28 cellular contexts compared by ENCODE assay signal in the genomic region with DNA sequence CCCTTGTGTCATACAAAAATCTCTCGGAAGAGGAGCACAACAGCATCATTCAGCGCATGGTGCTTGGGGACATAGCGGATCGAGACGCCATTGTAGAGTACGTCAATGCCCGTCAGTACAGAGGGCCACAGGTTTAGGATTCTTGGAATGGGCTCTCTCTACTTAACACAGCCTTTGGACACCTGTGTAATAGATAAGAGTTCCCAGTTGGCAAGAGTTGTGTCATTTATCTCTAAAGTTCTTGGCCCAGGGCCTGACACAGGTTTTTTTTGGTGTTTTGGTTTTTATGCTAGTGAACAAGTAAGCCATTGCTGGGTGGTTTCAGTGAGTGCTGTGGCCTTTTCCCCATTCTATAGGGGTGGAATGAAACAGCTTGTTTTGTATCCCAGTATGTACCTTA. TPM values are rescaled to one million over a fixed set of nuclear protein-coding genes. Genes with fewer than 3 reads are reported as not detected.
DNase-seq lines count a peak whose midpoint lies in the region; ATAC-seq, FAIRE-seq and TF ChIP-seq lines count a peak whose summit lies in the region.
"Had no signal": no experiment of that assay in that cellular context is flagged by ENCODE, and none has a peak within 500 bp of the region (broad histone marks: within the 10 kb centered on the region; RNA-seq: fewer than 3 reads in every experiment).

No MANE protein-coding gene starts in this region.

- H3K27ac ChIP-seq in CD8-positive, alpha-beta T cell (ENCODE audit: low read depth, low read length) = no peak overlapping the region
- peak overlapping the region in 2 of 4 donors; percentile 47 to 53 for H3K27ac ChIP-seq in pancreas
- H3K27ac ChIP-seq: BLaER1, SJSA1 had no signal

- CTCF ChIA-PET in CD8-positive, alpha-beta T cell (lab: Charles Lee) = interaction anchor here (0.6 to 1.1 kb wide), 3 partner anchors 36 to 117 kb away, joined by 3 read pairs; no protein-coding TSS in a partner anchor
- CTCF ChIA-PET in activated CD4-positive, alpha-beta T cell treated with anti-CD3 and anti-CD28 coated beads, Interleukin-2, amount 10 ng/mL, durations not matched to agents 7 days and 5 days (lab: Charles Lee) = no interaction called here

- peaks cover 38% of the 10 kb centered on the region for H3K4me1 ChIP-seq in CD8-positive, alpha-beta T cell (ENCODE audit: insufficient read depth, low read length)
- H3K4me1 ChIP-seq in pancreas = peaks cover 14 to 37% (median 35%) of the 10 kb centered on the region in 3 donors
- H3K4me1 ChIP-seq: BLaER1, HAP-1, SJSA1 had no signal

- H3K27ac Mint-ChIP-seq in CD8-positive, alpha-beta T cell = peak overlapping the region; percentile 49
- H3K27ac Mint-ChIP-seq in immature natural killer cell = peak overlapping the region in 4 of 6 donors; percentile 42 to 69 (median 51)
- H3K27ac Mint-ChIP-seq in activated CD4-positive, alpha-beta T cell treated with anti-CD3 and anti-CD28 coated beads, Interleukin-2, amount 10 ng/mL, durations not matched to agents 7 days and 5 days = no peak overlapping the region
- H3K27ac Mint-ChIP-seq: CD4-positive, CD25-positive, alpha-beta regulatory T cell; HFFc6 had no signal

- 54 to 56% methylated on average over 7 of the region's 7 CpGs for WGBS in pancreas, 2 donors

- no peak for DNase-seq in Right ventricle myocardium superior
- no peak for DNase-seq in cardiac septum (ENCODE audit: low spot score)
- DNase-seq in CD8-positive, alpha-beta T cell = no peak
- no peak for DNase-seq in immature natural killer cell
- peak in 3 of 6 donors; percentile 39 to 59 (median 57) for DNase-seq in pancreas
- no peak for DNase-seq in activated CD4-positive, alpha-beta T cell treated with anti-CD3 and anti-CD28 coated beads, Interleukin-2, amount 10 ng/mL, durations not matched to agents 7 days and 5 days
- DNase-seq in NCI-H2029 (lab: John Stamatoyannopoulos, UW) = no peak
- DNase-seq: Calu3; CD4-positive, CD25-positive, alpha-beta regulatory T cell; DMS79 treated with DMSO at 0.1 percent for 48 hours; GF-D8; GOT3; HFFc6; KBM-7; MV-4-11; NCI-H1105; NCI-H1436 treated with DMSO at 0.1 percent for 48 hours; NCI-H187 treated with DMSO at 0.1 percent for 48 hours; NCI-H446; NCI-H524 treated with DMSO at 0.1 percent for 48 hours; NCI-H774; PC-3 had no signal

- no peak overlapping the region for H3K4me3 ChIP-seq in CD8-positive, alpha-beta T cell (ENCODE audit: low read depth, low read length)
- no peak overlapping the region for H3K4me3 ChIP-seq in pancreas
- H3K4me3 ChIP-seq: BLaER1, HAP-1, SJSA1 had no signal

- no peak overlapping the region for H3K4me3 Mint-ChIP-seq in CD8-positive, alpha-beta T cell
- H3K4me3 Mint-ChIP-seq in immature natural killer cell = no peak overlapping the region
- H3K4me3 Mint-ChIP-seq in activated CD4-positive, alpha-beta T cell treated with anti-CD3 and anti-CD28 coated beads, Interleukin-2, amount 10 ng/mL, durations not matched to agents 7 days and 5 days = no peak overlapping the region
- H3K4me3 Mint-ChIP-seq: CD4-positive, CD25-positive, alpha-beta regulatory T cell; HFFc6 had no signal

- peaks cover 57% of the 10 kb centered on the region for H3K36me3 ChIP-seq in CD8-positive, alpha-beta T cell (ENCODE audit: insufficient read depth, low read length)
- peaks cover 0 to 40% (median 4%) of the 10 kb centered on the region in 3 donors for H3K36me3 ChIP-seq in pancreas

- peaks cover 47% of the 10 kb centered on the region for H3K4me1 Mint-ChIP-seq in CD8-positive, alpha-beta T cell (ENCODE audit: low read depth)
- H3K4me1 Mint-ChIP-seq in immature natural killer cell = peaks cover 45 to 54% of the 10 kb centered on the region in 2 donors
- peaks cover 32% of the 10 kb centered on the region for H3K4me1 Mint-ChIP-seq in activated CD4-positive, alpha-beta T cell treated with anti-CD3 and anti-CD28 coated beads, Interleukin-2, amount 10 ng/mL, durations not matched to agents 7 days and 5 days

- ATAC-seq in Right ventricle myocardium superior (ENCODE audit: poor library complexity) (peak; percentile 41), pancreas (peak; percentile 46 to 80 (median 72))
- ATAC-seq in CD8-positive, alpha-beta T cell = no peak
- ATAC-seq: PC-3 had no signal

- H3K9me3 ChIP-seq in CD8-positive, alpha-beta T cell (ENCODE audit: low read length) = peaks cover 21% of the 10 kb centered on the region
- peaks cover 0 to 6% (median 2%) of the 10 kb centered on the region in 4 donors for H3K9me3 ChIP-seq in pancreas

- peaks cover 18% of the 10 kb centered on the region for H3K9me3 Mint-ChIP-seq in CD8-positive, alpha-beta T cell
- H3K9me3 Mint-ChIP-seq in immature natural killer cell = peaks cover 5 to 29% (median 25%) of the 10 kb centered on the region in 6 donors
- H3K9me3 Mint-ChIP-seq in activated CD4-positive, alpha-beta T cell treated with anti-CD3 and anti-CD28 coated beads, Interleukin-2, amount 10 ng/mL, durations not matched to agents 7 days and 5 days = peaks cover 24% of the 10 kb centered on the region

- H3K36me3 Mint-ChIP-seq in CD8-positive, alpha-beta T cell = peaks cover 89% of the 10 kb centered on the region
- peaks cover 65 to 84% (median 69%) of the 10 kb centered on the region in 3 donors for H3K36me3 Mint-ChIP-seq in immature natural killer cell
- H3K36me3 Mint-ChIP-seq in activated CD4-positive, alpha-beta T cell treated with anti-CD3 and anti-CD28 coated beads, Interleukin-2, amount 10 ng/mL, durations not matched to agents 7 days and 5 days (ENCODE audit: low read depth) = peaks cover 94% of the 10 kb centered on the region

- no peaks in the 10 kb centered on the region for H3K27me3 ChIP-seq in CD8-positive, alpha-beta T cell (ENCODE audit: insufficient read depth, low read length)
- no peaks in the 10 kb centered on the region for H3K27me3 ChIP-seq in pancreas
- H3K27me3 ChIP-seq: BLaER1, SJSA1 had no signal

- intact Hi-C loops in Right ventricle myocardium superior (cut with DNase I) = no loop called here
- intact Hi-C loops in cardiac septum (cut with DNase I) = no loop called here
- intact Hi-C loops in CD8-positive, alpha-beta T cell (cut with DNase I, micrococcal nuclease) = loop anchor here (2.0 to 10.0 kb wide), 4 partner anchors 16 to 318 kb away; no protein-coding TSS in a partner anchor
- intact Hi-C loops in pancreas (cut with DNase I) = no loop called here

- no peaks in the 10 kb centered on the region for H3K27me3 Mint-ChIP-seq in CD8-positive, alpha-beta T cell (ENCODE audit: low read depth)
- peaks cover 0 to 9% (median 3%) of the 10 kb centered on the region in 3 donors for H3K27me3 Mint-ChIP-seq in immature natural killer cell (ENCODE audit: low read depth in 3 of 3)
- H3K27me3 Mint-ChIP-seq in activated CD4-positive, alpha-beta T cell treated with anti-CD3 and anti-CD28 coated beads, Interleukin-2, amount 10 ng/mL, durations not matched to agents 7 days and 5 days = no peaks in the 10 kb centered on the region
- H3K27me3 Mint-ChIP-seq: CD4-positive, CD25-positive, alpha-beta regulatory T cell had no signal

- TF ChIP-seq CTCF in CD8-positive, alpha-beta T cell (IDR thresholded peaks at IDR 0.05) = no peak
- no peak for TF ChIP-seq CTCF in pancreas (IDR thresholded peaks at IDR 0.05)

- POLR2A ChIA-PET in CD8-positive, alpha-beta T cell (lab: Charles Lee) = no interaction called here
- POLR2A ChIA-PET in activated CD4-positive, alpha-beta T cell treated with anti-CD3 and anti-CD28 coated beads, Interleukin-2, amount 10 ng/mL, durations not matched to agents 7 days and 5 days (lab: Charles Lee) = no interaction called here

- FAIRE-seq in pancreas (lab: Jason Lieb, UNC) = no peak
- FAIRE-seq: A204.1, GM12891, HTR-8/SVneo had no signal

RNA-seq across cellular contexts. Expression of a gene that starts 54.1 kb away (rescaled TPM):
- 18.7 TPM for total RNA-seq in Right ventricle myocardium superior
- total RNA-seq in cardiac septum = 25.1 TPM
- total RNA-seq in CD8-positive, alpha-beta T cell = 100 to 1,000 TPM; 280 to 281 TPM
- polyA plus RNA-seq in immature natural killer cell = 10 to 100 TPM; 34.3 to 68.6 (median 38.4) TPM
- total RNA-seq in pancreas = 10 to 100 TPM; 14.4 to 24.2 (median 18.2) TPM
- polyA plus RNA-seq in pancreas = 10 to 100 TPM in 1 of 2 donors, 1 to 10 TPM in 1; 6.3 to 13.5 TPM
- total RNA-seq in activated CD4-positive, alpha-beta T cell treated with anti-CD3 and anti-CD28 coated beads, Interleukin-2, amount 10 ng/mL, durations not matched to agents 7 days and 5 days = 10 to 100 TPM; 62.9 to 65.6 TPM

Comparison
In these comparisons a context has a peak if more than half of its experiments do, and no peak if none do; other contexts are left out.
1. RNA of a gene that starts 54.1 kb away (total RNA-seq): 280 to 281 TPM in CD8-positive, alpha-beta T cell; 62.9 to 65.6 TPM in activated CD4-positive, alpha-beta T cell treated with anti-CD3 and anti-CD28 coated beads, Interleukin-2, amount 10 ng/mL, durations not matched to agents 7 days and 5 days, 25.1 TPM in cardiac septum (single experiment), 14.4 to 24.2 TPM in pancreas and 18.7 TPM in Right ventricle myocardium superior (single experiment); every median in the first group is over 4 times any median in the second.
2. intact Hi-C loops: an anchor here in CD8-positive, alpha-beta T cell (2.0 to 10.0 kb wide); none called in Right ventricle myocardium superior, cardiac septum and pancreas.